ENCODE assay signal across 1 cellular context in the genomic region with DNA sequence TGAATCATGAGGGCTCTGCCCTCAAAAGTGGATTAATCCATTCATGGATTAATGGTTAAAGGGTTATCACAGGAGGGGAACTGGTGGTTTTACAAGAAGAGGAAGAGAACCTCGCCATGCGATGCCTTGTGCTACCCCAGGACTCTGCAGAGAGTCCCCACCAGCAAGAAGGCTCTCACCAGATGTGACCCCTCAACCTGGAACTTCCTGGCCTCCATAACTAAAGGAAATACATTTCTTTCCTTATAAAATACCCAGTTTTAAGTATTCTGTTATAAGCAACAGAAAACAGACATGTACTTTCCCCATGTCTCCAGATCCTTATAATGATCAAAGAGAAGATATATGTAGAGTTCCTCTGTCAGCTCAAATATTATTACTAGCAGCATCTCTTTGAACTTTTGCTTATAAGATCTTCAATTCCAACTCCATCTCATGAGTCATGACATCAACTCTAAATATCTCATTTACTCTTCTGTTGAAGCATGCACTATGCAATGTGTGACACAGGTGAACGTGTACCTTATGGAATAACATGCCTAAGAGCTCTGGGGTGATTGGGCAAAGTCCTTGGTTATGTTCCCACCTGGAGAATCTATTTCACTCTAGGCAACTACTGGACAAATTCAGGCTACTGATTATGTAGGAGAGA.
TF ChIP-seq lines count a peak whose summit lies in the region.

No MANE protein-coding gene starts in this region.

TF ChIP-seq in K562, 482 proteins besides CTCF, POLR2A, EP300 and RAD21:
- TF ChIP-seq, protein P1, sequence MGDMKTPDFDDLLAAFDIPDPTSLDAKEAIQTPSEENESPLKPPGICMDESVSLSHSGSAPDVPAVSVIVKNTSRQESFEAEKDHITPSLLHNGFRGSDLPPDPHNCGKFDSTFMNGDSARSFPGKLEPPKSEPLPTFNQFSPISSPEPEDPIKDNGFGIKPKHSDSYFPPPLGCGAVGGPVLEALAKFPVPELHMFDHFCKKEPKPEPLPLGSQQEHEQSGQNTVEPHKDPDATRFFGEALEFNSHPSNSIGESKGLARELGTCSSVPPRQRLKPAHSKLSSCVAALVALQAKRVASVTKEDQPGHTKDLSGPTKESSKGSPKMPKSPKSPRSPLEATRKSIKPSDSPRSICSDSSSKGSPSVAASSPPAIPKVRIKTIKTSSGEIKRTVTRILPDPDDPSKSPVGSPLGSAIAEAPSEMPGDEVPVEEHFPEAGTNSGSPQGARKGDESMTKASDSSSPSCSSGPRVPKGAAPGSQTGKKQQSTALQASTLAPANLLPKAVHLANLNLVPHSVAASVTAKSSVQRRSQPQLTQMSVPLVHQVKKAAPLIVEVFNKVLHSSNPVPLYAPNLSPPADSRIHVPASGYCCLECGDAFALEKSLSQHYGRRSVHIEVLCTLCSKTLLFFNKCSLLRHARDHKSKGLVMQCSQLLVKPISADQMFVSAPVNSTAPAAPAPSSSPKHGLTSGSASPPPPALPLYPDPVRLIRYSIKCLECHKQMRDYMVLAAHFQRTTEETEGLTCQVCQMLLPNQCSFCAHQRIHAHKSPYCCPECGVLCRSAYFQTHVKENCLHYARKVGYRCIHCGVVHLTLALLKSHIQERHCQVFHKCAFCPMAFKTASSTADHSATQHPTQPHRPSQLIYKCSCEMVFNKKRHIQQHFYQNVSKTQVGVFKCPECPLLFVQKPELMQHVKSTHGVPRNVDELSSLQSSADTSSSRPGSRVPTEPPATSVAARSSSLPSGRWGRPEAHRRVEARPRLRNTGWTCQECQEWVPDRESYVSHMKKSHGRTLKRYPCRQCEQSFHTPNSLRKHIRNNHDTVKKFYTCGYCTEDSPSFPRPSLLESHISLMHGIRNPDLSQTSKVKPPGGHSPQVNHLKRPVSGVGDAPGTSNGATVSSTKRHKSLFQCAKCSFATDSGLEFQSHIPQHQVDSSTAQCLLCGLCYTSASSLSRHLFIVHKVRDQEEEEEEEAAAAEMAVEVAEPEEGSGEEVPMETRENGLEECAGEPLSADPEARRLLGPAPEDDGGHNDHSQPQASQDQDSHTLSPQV (IDR thresholded peaks at IDR 0.05): 0 out of 2 replicates have a peak, but pooled peaks have one; percentile 22
- TF ChIP-seq HCFC1 (IDR thresholded peaks at IDR 0.05; ENCODE audit: low read depth, low read length): no peak
